20 cellular contexts compared by ENCODE assay signal in the genomic region with DNA sequence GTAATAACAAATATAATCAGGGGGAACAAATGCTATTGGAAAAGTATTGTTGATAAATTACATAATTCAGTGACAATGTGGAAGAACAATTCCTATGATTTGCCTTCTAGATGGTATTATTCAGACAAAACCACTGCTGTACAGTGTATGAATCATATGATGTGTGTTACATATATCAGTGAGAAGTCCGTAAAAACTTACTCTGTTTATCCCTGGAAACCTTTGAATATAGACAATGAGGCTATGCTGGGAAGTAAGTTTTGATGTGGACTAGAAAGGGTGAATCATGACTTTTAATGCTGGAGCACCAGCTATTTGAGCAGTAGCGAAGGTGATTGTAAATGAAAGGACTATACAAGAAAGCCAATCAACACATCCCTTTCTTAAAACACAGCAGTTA.
"Had no signal": no experiment of that assay in that cellular context is flagged by ENCODE, and none has a peak within 500 bp of the region (broad histone marks: within the 10 kb centered on the region; RNA-seq: fewer than 3 reads in every experiment).

No MANE protein-coding gene starts in this region.

- H3K9me3 ChIP-seq: MG63, SK-N-SH had no signal

- H3K27me3 ChIP-seq: MG63 had no signal

- H3K4me2 ChIP-seq: SK-N-SH had no signal

- FAIRE-seq: RCC 7860 had no signal

- H3K4me3 ChIP-seq: MG63 had no signal

- DNase-seq: Karpas-422, KG1, MG63, NCI-H1092, NCI-H1105 treated with DMSO at 0.1 percent for 48 hours, NCI-H1417 treated with DMSO at 0.1 percent for 48 hours, NCI-H187, NCI-H2029, NCI-H2081 treated with DMSO at 0.1 percent for 48 hours, NCI-H2171, NCI-H446, NCI-H510A, NCI-H524 treated with DMSO at 0.1 percent for 48 hours, NCI-H69, NCI-H774, Right ventricle myocardium superior, RPMI8226, SIG-M5, SK-N-SH had no signal

- H3K36me3 ChIP-seq: MG63 had no signal

- H3K9ac ChIP-seq: SK-N-SH had no signal
